ENCODE assay signal across 8 cellular contexts in the genomic region with DNA sequence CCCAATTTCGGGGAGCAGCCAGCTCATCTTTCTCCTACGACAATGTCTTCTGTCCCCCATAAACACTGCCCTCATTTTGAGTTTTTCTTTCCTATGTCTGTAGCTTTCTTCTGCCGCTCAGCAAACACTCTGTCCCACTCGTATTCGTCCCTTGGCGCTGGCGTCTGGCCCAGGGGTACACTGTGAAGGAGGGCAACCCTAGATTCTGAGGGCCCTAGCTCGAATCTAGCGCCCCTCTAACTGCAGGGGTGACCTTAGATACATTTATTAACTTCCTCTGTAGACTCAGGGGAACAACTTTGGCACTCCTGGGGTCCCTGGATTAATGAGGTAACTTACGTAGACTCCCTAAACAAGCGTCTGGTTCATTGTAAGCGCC. TPM values are rescaled to one million over a fixed set of nuclear protein-coding genes. Genes with fewer than 3 reads are reported as not detected.
DNase-seq lines count a peak whose midpoint lies in the region; ATAC-seq and TF ChIP-seq lines count a peak whose summit lies in the region.

No MANE protein-coding gene starts in this region.

- peak overlapping the region; percentile 48; the same call in 1 of the 2 replicates for H3K9ac ChIP-seq in MM.1S (ENCODE audit: low read length)

- peak overlapping the region; percentile 86 for H3K4me2 ChIP-seq in MM.1S (ENCODE audit: low read depth, low read length)

- ATAC-seq in natural killer cell (no peak), GM18517 (IDR thresholded peaks at IDR 0.05; ENCODE audit: unreplicated experiment) (no peak), GM21367 (IDR thresholded peaks at IDR 0.05; ENCODE audit: unreplicated experiment) (no peak)

- DNase-seq in CD14-positive monocyte (ENCODE audit: low spot score) (no peak), MM.1S (no peak), dorsolateral prefrontal cortex (peak in 1 of 10 donors; percentile 37), natural killer cell (no peak), GM03348 (ENCODE audit: low spot score) (no peak), NCI-H345 (lab: John Stamatoyannopoulos, UW) (no peak)

- 0 out of 2 replicates have a peak, but pooled peaks cover 7% of the 10 kb centered on the region for H3K4me1 ChIP-seq in MM.1S (ENCODE audit: low read length)

- peaks cover 40% of the 10 kb centered on the region for H3K79me2 ChIP-seq in MM.1S (ENCODE audit: low read length)

- H3F3A ChIP-seq in MM.1S (ENCODE audit: insufficient read depth, low read length) = no peaks in the 10 kb centered on the region

- no peak for TF ChIP-seq CTCF in CD14-positive monocyte (IDR thresholded peaks at IDR 0.05)
- no peak for TF ChIP-seq CTCF in MM.1S (IDR thresholded peaks at IDR 0.05; ENCODE audit: low read length)
- no peak for TF ChIP-seq CTCF in dorsolateral prefrontal cortex (IDR thresholded peaks at IDR 0.05 in 54 of 56, conservative IDR thresholded peaks at IDR 0.05 in 2 of 56; ENCODE audit: low read depth in 1 of 56, partially characterized antibody in 56 of 56)
- TF ChIP-seq CTCF in natural killer cell (IDR thresholded peaks at IDR 0.05) = no peak

- H3K9me3 Mint-ChIP-seq in CD14-positive monocyte = peaks cover 0 to 2% (median 0%) of the 10 kb centered on the region in 7 donors
- no peaks in the 10 kb centered on the region for H3K9me3 Mint-ChIP-seq in natural killer cell

- H3K27ac Mint-ChIP-seq in CD14-positive monocyte = peak overlapping the region in 3 of 7 donors; percentile 30 to 60 (median 37)
- peak overlapping the region; percentile 79 to 93 for H3K27ac Mint-ChIP-seq in natural killer cell

- H4K20me1 ChIP-seq in MM.1S (ENCODE audit: insufficient read depth, low read length) = no peaks in the 10 kb centered on the region

- H2AFZ ChIP-seq in MM.1S (ENCODE audit: low read length) = peak overlapping the region; percentile 74

- H3K9me2 ChIP-seq in MM.1S (replicated peaks; ENCODE audit: insufficient read depth, low read length) = no peaks in the 10 kb centered on the region

- H3K4me3 ChIP-seq in MM.1S (ENCODE audit: low read length) = peak overlapping the region; percentile 82
- H3K4me3 ChIP-seq in dorsolateral prefrontal cortex = peak overlapping the region; percentile 40 to 92 (median 82)

- no peaks in the 10 kb centered on the region for H3K9me3 ChIP-seq in MM.1S (replicated peaks; ENCODE audit: insufficient read depth, low read length)

- H3K36me3 ChIP-seq in MM.1S (replicated peaks; ENCODE audit: insufficient read depth, low read length) = no peaks in the 10 kb centered on the region

- intact Hi-C loops in CD14-positive monocyte (cut with micrococcal nuclease) (loop anchor here (5.0 to 10.0 kb wide), 5 partner anchors 45 to 170 kb away; no protein-coding TSS in a partner anchor), dorsolateral prefrontal cortex (cut with DNase I) (loop anchor here (5.0 to 10.0 kb wide), 2 partner anchors 170 to 173 kb away; no protein-coding TSS in a partner anchor), natural killer cell (cut with micrococcal nuclease) (loop anchor here (10.0 kb wide), 1 partner anchor 377 kb away; no protein-coding TSS in a partner anchor)

- H3K36me3 Mint-ChIP-seq in CD14-positive monocyte (no peaks in the 10 kb centered on the region), natural killer cell (no peaks in the 10 kb centered on the region)

- H3K4me3 Mint-ChIP-seq in CD14-positive monocyte = peak overlapping the region; percentile 93 to 95
- peak overlapping the region; percentile 88 for H3K4me3 Mint-ChIP-seq in natural killer cell

- H3K4me1 Mint-ChIP-seq in CD14-positive monocyte (peaks cover 33% of the 10 kb centered on the region), natural killer cell (peaks cover 35 to 46% of the 10 kb centered on the region in 2 donors)

- no peaks in the 10 kb centered on the region for H3K27me3 ChIP-seq in MM.1S (replicated peaks; ENCODE audit: insufficient read depth, low read length)
- peaks cover 0 to 40% (median 4%) of the 10 kb centered on the region in 45 donors for H3K27me3 ChIP-seq in dorsolateral prefrontal cortex

- H3K27ac ChIP-seq in MM.1S (ENCODE audit: low read length) = no peak overlapping the region
- H3K27ac ChIP-seq in dorsolateral prefrontal cortex = peak overlapping the region in 42 of 59 donors; percentile 50 to 95 (median 89)

- peaks cover 10 to 13% (median 10%) of the 10 kb centered on the region in 3 donors for H3K27me3 Mint-ChIP-seq in CD14-positive monocyte (ENCODE audit: low read depth in 3 of 3)
- peaks cover 6 to 8% of the 10 kb centered on the region in 2 donors for H3K27me3 Mint-ChIP-seq in natural killer cell (ENCODE audit: low read depth in 2 of 2)

RNA-seq across cellular contexts. Expression of gene LRCH1, which starts 0.7 kb away (rescaled TPM):
- 1 to 10 TPM in 1 of 2 donors, under 1 TPM in 1; 0.88 to 2.1 TPM for polyA plus RNA-seq in CD14-positive monocyte
- total RNA-seq in dorsolateral prefrontal cortex (10 to 100 TPM; 10.1 to 24.2 (median 16.8) TPM), natural killer cell (10 to 100 TPM; 23.7 to 32.2 (median 29.6) TPM)
